22 cellular contexts compared by ENCODE assay signal in genomic region chr1:30604801-30605440, GRCh38.
"Had no signal": no experiment of that assay in that cellular context is flagged by ENCODE, and none has a peak within 500 bp of the region (broad histone marks: within the 10 kb centered on the region; RNA-seq: fewer than 3 reads in every experiment).

No MANE protein-coding gene starts in this region.

- H2AFZ ChIP-seq: parathyroid adenoma had no signal

- H3K36me3 ChIP-seq: colonic mucosa, esophagus squamous epithelium, lower lobe of right lung, neutrophil, sigmoid colon, thoracic aorta, tibial nerve, upper lobe of right lung, uterus had no signal

- H3K9ac ChIP-seq: parathyroid adenoma had no signal

- H3K4me1 ChIP-seq: colonic mucosa, esophagus squamous epithelium, lower lobe of right lung, parathyroid adenoma, sigmoid colon, tibial nerve, upper lobe of right lung, uterus had no signal

- H3K27me3 ChIP-seq: colonic mucosa, tibial nerve, uterus had no signal

- ATAC-seq: left ventricle myocardium superior; lower lobe of right lung; right cardiac atrium; stimulated activated effector memory CD8-positive, alpha-beta T cell treated with anti-CD3 and anti-CD28 coated beads, Interleukin-12 subunit alpha, Interleukin-12 subunit beta, amount 100 ng/mL, for 72 hours; stimulated activated naive CD8-positive, alpha-beta T cell treated with anti-CD3 and anti-CD28 coated beads, Interleukin-15, Interleukin-2, amounts not matched to agents 100 U/mL and 50 U/mL, for 24 hours; upper lobe of right lung had no signal

- H3K27ac ChIP-seq: colonic mucosa, epithelial cell of prostate, esophagus squamous epithelium, lower lobe of right lung, neutrophil, parathyroid adenoma, sigmoid colon, thoracic aorta, tibial nerve, upper lobe of right lung, uterus had no signal

- H3K4me3 ChIP-seq: colonic mucosa, esophagus squamous epithelium, lower lobe of right lung, sigmoid colon, thoracic aorta, tibial nerve, upper lobe of right lung, uterus had no signal

- H3K79me2 ChIP-seq: parathyroid adenoma had no signal

- DNase-seq: colonic mucosa; dermis blood vessel endothelial cell; esophagus squamous epithelium; foreskin melanocyte; glutamatergic neuron; hypothalamus; left ventricle myocardium superior; lower lobe of right lung; right cardiac atrium; sigmoid colon; stimulated activated CD4-positive, alpha-beta T cell treated with anti-CD3 and anti-CD28 coated beads, Interleukin-2, amount 100 ng/mL, for 24 hours; stimulated activated CD4-positive, alpha-beta T cell treated with anti-CD3 and anti-CD28 coated beads, Interleukin-4, amount 100 ng/mL, for 24 hours; stimulated activated naive CD8-positive, alpha-beta T cell treated with anti-CD3 and anti-CD28 coated beads, Interleukin-15, Interleukin-2, amounts not matched to agents 100 U/mL and 50 U/mL, for 24 hours; substantia nigra; upper lobe of right lung; uterus had no signal

- H3K9me3 ChIP-seq: colonic mucosa, esophagus squamous epithelium, lower lobe of right lung, neutrophil, sigmoid colon, thoracic aorta, tibial nerve, upper lobe of right lung, uterus had no signal
